In genomic region chr10:22369433-22370072, GRCh38 we compare ENCODE assay signal across 11 cellular contexts. TPM values are rescaled to one million over a fixed set of nuclear protein-coding genes. Genes with fewer than 3 reads are reported as not detected.
DNase-seq lines count a peak whose midpoint lies in the region; ATAC-seq lines count a peak whose summit lies in the region.
"Had no signal": no experiment of that assay in that cellular context is flagged by ENCODE, and none has a peak within 500 bp of the region (broad histone marks: within the 10 kb centered on the region; RNA-seq: fewer than 3 reads in every experiment).

No MANE protein-coding gene starts in this region.

- no peak for DNase-seq in activated CD4-positive, alpha-beta T cell treated with anti-CD3 and anti-CD28 coated beads for 36 hours
- no peak for DNase-seq in activated CD4-positive, alpha-beta T cell treated with anti-CD3 and anti-CD28 coated beads, Interleukin-2, amount 50 U/mL, for 4 hours
- peak; percentile 53 for DNase-seq in SW480 (ENCODE audit: low spot score)
- no peak for DNase-seq in activated T-helper 2 cell treated with anti-CD3 and anti-CD28 coated beads, Interferon-gamma antibody, Interleukin-2, Interleukin-4, amounts not matched to agents 10 μg/mL and 5 μg/mL and 100 μg/mL, durations not matched to agents 14 hours and 24 hours and 36 hours (ENCODE audit: low spot score)
- no peak for DNase-seq in NCI-H187 (lab: John Stamatoyannopoulos, UW)
- DNase-seq in GM03348 (ENCODE audit: low spot score): no peak
- DNase-seq: 8988T, psoas muscle, T-helper 17 cell had no signal

- no peaks in the 10 kb centered on the region for H3K9me3 Mint-ChIP-seq in activated CD4-positive, alpha-beta T cell treated with anti-CD3 and anti-CD28 coated beads for 36 hours (ENCODE audit: low read depth)
- no peaks in the 10 kb centered on the region for H3K9me3 Mint-ChIP-seq in stimulated activated memory B cell treated with anti-CD40 and anti-IgM and Interleukin-4, amounts not matched to agents 10 μg/mL and 1 μg/mL and 100 μg/mL, for 72 hours
- H3K9me3 Mint-ChIP-seq in activated T-helper 2 cell treated with anti-CD3 and anti-CD28 coated beads, Interferon-gamma antibody, Interleukin-2, Interleukin-4, amounts not matched to agents 10 μg/mL and 5 μg/mL and 100 μg/mL, durations not matched to agents 14 hours and 24 hours and 36 hours: no peaks in the 10 kb centered on the region

- peaks cover 37% of the 10 kb centered on the region for H3K4me1 Mint-ChIP-seq in activated CD4-positive, alpha-beta T cell treated with anti-CD3 and anti-CD28 coated beads for 36 hours
- peaks cover 21% of the 10 kb centered on the region for H3K4me1 Mint-ChIP-seq in stimulated activated memory B cell treated with anti-CD40 and anti-IgM and Interleukin-4, amounts not matched to agents 10 μg/mL and 1 μg/mL and 100 μg/mL, for 72 hours
- H3K4me1 Mint-ChIP-seq in activated T-helper 2 cell treated with anti-CD3 and anti-CD28 coated beads, Interferon-gamma antibody, Interleukin-2, Interleukin-4, amounts not matched to agents 10 μg/mL and 5 μg/mL and 100 μg/mL, durations not matched to agents 14 hours and 24 hours and 36 hours (ENCODE audit: low read depth): peaks cover 42% of the 10 kb centered on the region
- H3K4me1 Mint-ChIP-seq: T-helper 17 cell had no signal

- peaks cover 2% of the 10 kb centered on the region for H3K27me3 Mint-ChIP-seq in activated CD4-positive, alpha-beta T cell treated with anti-CD3 and anti-CD28 coated beads for 36 hours
- no peaks in the 10 kb centered on the region for H3K27me3 Mint-ChIP-seq in stimulated activated memory B cell treated with anti-CD40 and anti-IgM and Interleukin-4, amounts not matched to agents 10 μg/mL and 1 μg/mL and 100 μg/mL, for 72 hours
- no peaks in the 10 kb centered on the region for H3K27me3 Mint-ChIP-seq in activated T-helper 2 cell treated with anti-CD3 and anti-CD28 coated beads, Interferon-gamma antibody, Interleukin-2, Interleukin-4, amounts not matched to agents 10 μg/mL and 5 μg/mL and 100 μg/mL, durations not matched to agents 14 hours and 24 hours and 36 hours (ENCODE audit: low read depth)

- CTCF ChIA-PET in activated CD4-positive, alpha-beta T cell treated with anti-CD3 and anti-CD28 coated beads for 36 hours (lab: Charles Lee): interaction anchor here (1.1 to 1.3 kb wide), 2 partner anchors 20 to 61 kb away, joined by 3 read pairs; no protein-coding TSS in a partner anchor

- no peak overlapping the region for H3K4me3 Mint-ChIP-seq in activated CD4-positive, alpha-beta T cell treated with anti-CD3 and anti-CD28 coated beads for 36 hours
- no peak overlapping the region for H3K4me3 Mint-ChIP-seq in stimulated activated memory B cell treated with anti-CD40 and anti-IgM and Interleukin-4, amounts not matched to agents 10 μg/mL and 1 μg/mL and 100 μg/mL, for 72 hours
- H3K4me3 Mint-ChIP-seq in activated T-helper 2 cell treated with anti-CD3 and anti-CD28 coated beads, Interferon-gamma antibody, Interleukin-2, Interleukin-4, amounts not matched to agents 10 μg/mL and 5 μg/mL and 100 μg/mL, durations not matched to agents 14 hours and 24 hours and 36 hours (ENCODE audit: low read depth): no peak overlapping the region
- H3K4me3 Mint-ChIP-seq: T-helper 17 cell had no signal

- no peaks in the 10 kb centered on the region for H3K36me3 Mint-ChIP-seq in activated CD4-positive, alpha-beta T cell treated with anti-CD3 and anti-CD28 coated beads for 36 hours (ENCODE audit: low read depth)
- H3K36me3 Mint-ChIP-seq in stimulated activated memory B cell treated with anti-CD40 and anti-IgM and Interleukin-4, amounts not matched to agents 10 μg/mL and 1 μg/mL and 100 μg/mL, for 72 hours: no peaks in the 10 kb centered on the region
- no peaks in the 10 kb centered on the region for H3K36me3 Mint-ChIP-seq in activated T-helper 2 cell treated with anti-CD3 and anti-CD28 coated beads, Interferon-gamma antibody, Interleukin-2, Interleukin-4, amounts not matched to agents 10 μg/mL and 5 μg/mL and 100 μg/mL, durations not matched to agents 14 hours and 24 hours and 36 hours (ENCODE audit: low read depth)

- peak; percentile 69 for ATAC-seq in activated CD4-positive, alpha-beta T cell treated with anti-CD3 and anti-CD28 coated beads for 36 hours
- ATAC-seq in HG03342 (IDR thresholded peaks at IDR 0.05; ENCODE audit: unreplicated experiment): peak; percentile 67
- ATAC-seq in stimulated activated memory B cell treated with anti-CD40 and anti-IgM and Interleukin-4, amounts not matched to agents 10 μg/mL and 1 μg/mL and 100 μg/mL, for 72 hours: peak; percentile 61
- ATAC-seq: psoas muscle, T-helper 17 cell had no signal

- H3K27ac Mint-ChIP-seq in activated CD4-positive, alpha-beta T cell treated with anti-CD3 and anti-CD28 coated beads for 36 hours: no peak overlapping the region
- no peak overlapping the region for H3K27ac Mint-ChIP-seq in stimulated activated memory B cell treated with anti-CD40 and anti-IgM and Interleukin-4, amounts not matched to agents 10 μg/mL and 1 μg/mL and 100 μg/mL, for 72 hours
- no peak overlapping the region for H3K27ac Mint-ChIP-seq in activated T-helper 2 cell treated with anti-CD3 and anti-CD28 coated beads, Interferon-gamma antibody, Interleukin-2, Interleukin-4, amounts not matched to agents 10 μg/mL and 5 μg/mL and 100 μg/mL, durations not matched to agents 14 hours and 24 hours and 36 hours
- H3K27ac Mint-ChIP-seq: T-helper 17 cell had no signal

- POLR2A ChIA-PET in activated CD4-positive, alpha-beta T cell treated with anti-CD3 and anti-CD28 coated beads for 36 hours (lab: Charles Lee): interaction anchor here (1.0 kb wide), 1 partner anchor 65 kb away, joined by 3 read pairs; no protein-coding TSS in a partner anchor

- intact Hi-C loops in activated CD4-positive, alpha-beta T cell treated with anti-CD3 and anti-CD28 coated beads for 36 hours (cut with DNase I, micrococcal nuclease): loop anchor here in 1 of 2 experiments (5.0 kb wide), 1 partner anchor 68 kb away; no protein-coding TSS in a partner anchor
- intact Hi-C loops in activated T-helper 2 cell treated with anti-CD3 and anti-CD28 coated beads, Interferon-gamma antibody, Interleukin-2, Interleukin-4, amounts not matched to agents 10 μg/mL and 5 μg/mL and 100 μg/mL, durations not matched to agents 14 hours and 24 hours and 36 hours (cut with micrococcal nuclease): loop anchor here (1.0 to 10.0 kb wide), 3 partner anchors 10 to 265 kb away; no protein-coding TSS in a partner anchor

RNA-seq across cellular contexts. Expression of gene SPAG6, which starts 24.3 kb away (rescaled TPM):
- under 1 TPM; 0.09 to 0.11 TPM for total RNA-seq in activated CD4-positive, alpha-beta T cell treated with anti-CD3 and anti-CD28 coated beads for 36 hours
- total RNA-seq in activated T-helper 2 cell treated with anti-CD3 and anti-CD28 coated beads, Interferon-gamma antibody, Interleukin-2, Interleukin-4, amounts not matched to agents 10 μg/mL and 5 μg/mL and 100 μg/mL, durations not matched to agents 14 hours and 24 hours and 36 hours: 0.14 and 0.62 TPM in 2 replicates
- total RNA-seq: T-helper 17 cell had no signal

RNA-seq across cellular contexts. Expression of gene BMI1, which starts 48.7 kb away (rescaled TPM):
- total RNA-seq in activated CD4-positive, alpha-beta T cell treated with anti-CD3 and anti-CD28 coated beads for 36 hours: 10 to 100 TPM; 52.9 to 55.2 TPM
- 64.2 and 69.0 TPM in 2 replicates for total RNA-seq in activated T-helper 2 cell treated with anti-CD3 and anti-CD28 coated beads, Interferon-gamma antibody, Interleukin-2, Interleukin-4, amounts not matched to agents 10 μg/mL and 5 μg/mL and 100 μg/mL, durations not matched to agents 14 hours and 24 hours and 36 hours

RNA-seq across cellular contexts. Expression of gene COMMD3, which starts 53.4 kb away (rescaled TPM):
- 10 to 100 TPM; 53.8 to 77.1 TPM for total RNA-seq in activated CD4-positive, alpha-beta T cell treated with anti-CD3 and anti-CD28 coated beads for 36 hours
- total RNA-seq in activated T-helper 2 cell treated with anti-CD3 and anti-CD28 coated beads, Interferon-gamma antibody, Interleukin-2, Interleukin-4, amounts not matched to agents 10 μg/mL and 5 μg/mL and 100 μg/mL, durations not matched to agents 14 hours and 24 hours and 36 hours: 92.1 and 105 TPM in 2 replicates
